Comparison of ENCODE assay signal across 1 cellular context in the genomic region with DNA sequence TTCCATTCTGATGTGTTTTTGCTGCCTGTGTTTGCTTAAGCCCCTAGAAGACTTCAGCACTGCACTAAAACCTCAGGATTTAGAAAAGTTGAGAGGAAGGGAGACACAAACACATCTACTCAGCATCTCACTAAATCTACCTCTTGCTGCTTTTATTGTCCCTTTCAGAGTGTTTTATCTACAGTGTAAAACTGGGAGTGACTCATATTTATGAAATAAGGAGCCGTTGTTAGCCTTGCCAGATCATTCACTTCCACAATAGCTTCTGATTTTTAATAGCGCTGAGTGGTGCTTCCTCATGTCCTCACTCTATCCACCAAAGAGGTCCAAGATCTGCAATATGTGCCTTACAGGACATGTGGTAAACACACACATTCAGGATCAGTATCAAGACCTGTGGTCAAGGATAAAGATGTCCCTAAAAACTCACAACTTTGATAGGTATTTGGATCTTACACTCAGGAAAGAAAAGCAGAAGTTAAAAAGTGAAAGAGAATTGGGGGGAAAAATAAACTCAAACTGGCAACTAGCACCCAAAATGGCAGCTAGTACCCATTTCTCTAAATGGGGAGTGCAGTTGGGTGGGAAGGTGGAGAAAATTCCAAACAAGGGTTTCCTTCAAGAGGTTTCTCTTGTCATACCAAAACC.
TF ChIP-seq lines count a peak whose summit lies in the region.

No MANE protein-coding gene starts in this region.

TF ChIP-seq in K562, 482 proteins besides CTCF, POLR2A, EP300 and RAD21 (continued from another document and continues in another):
- TF ChIP-seq, protein P1, sequence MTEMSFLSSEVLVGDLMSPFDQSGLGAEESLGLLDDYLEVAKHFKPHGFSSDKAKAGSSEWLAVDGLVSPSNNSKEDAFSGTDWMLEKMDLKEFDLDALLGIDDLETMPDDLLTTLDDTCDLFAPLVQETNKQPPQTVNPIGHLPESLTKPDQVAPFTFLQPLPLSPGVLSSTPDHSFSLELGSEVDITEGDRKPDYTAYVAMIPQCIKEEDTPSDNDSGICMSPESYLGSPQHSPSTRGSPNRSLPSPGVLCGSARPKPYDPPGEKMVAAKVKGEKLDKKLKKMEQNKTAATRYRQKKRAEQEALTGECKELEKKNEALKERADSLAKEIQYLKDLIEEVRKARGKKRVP (CRISPR knock-in tag; IDR thresholded peaks at IDR 0.05): 0 out of 2 replicates have a peak, but pooled peaks have one; percentile 17
- no peak for TF ChIP-seq RBBP5 (IDR thresholded peaks at IDR 0.05; ENCODE audit: borderline replicate concordance, insufficient read depth, low read length, poor library complexity, severe bottlenecking)
- TF ChIP-seq TEAD4 (IDR thresholded peaks at IDR 0.05; ENCODE audit: low read length): peak; percentile 19; the same call in 1 of the 2 replicates
- TF ChIP-seq TEAD4 (CRISPR knock-in tag; IDR thresholded peaks at IDR 0.05; ENCODE audit: borderline replicate concordance): no peak
- TF ChIP-seq EP400 (IDR thresholded peaks at IDR 0.05): no peak
- TF ChIP-seq JUND (IDR thresholded peaks at IDR 0.05; ENCODE audit: borderline replicate concordance, low read depth, low read length): peak; percentile 41; the same call in 1 of the 2 replicates
- peak; percentile 26; the same call in 2 of the 3 replicates for TF ChIP-seq JUND (tag; IDR thresholded peaks at IDR 0.05; ENCODE audit: borderline replicate concordance, low read depth, low read length)
- TF ChIP-seq SAFB (IDR thresholded peaks at IDR 0.05; ENCODE audit: borderline replicate concordance, low read depth, low read length): no peak
- TF ChIP-seq CBFA2T3 (IDR thresholded peaks at IDR 0.05): no peak
- TF ChIP-seq HSF4 (CRISPR knock-in tag; IDR thresholded peaks at IDR 0.05; ENCODE audit: borderline replicate concordance): no peak
- TF ChIP-seq ATF1 (CRISPR knock-in tag; IDR thresholded peaks at IDR 0.05): no peak
- no peak for TF ChIP-seq ATF1 (tag; IDR thresholded peaks at IDR 0.05)
- no peak for TF ChIP-seq DMBX1 (CRISPR knock-in tag; IDR thresholded peaks at IDR 0.05; ENCODE audit: borderline replicate concordance)
- TF ChIP-seq PHB2 (IDR thresholded peaks at IDR 0.05; ENCODE audit: low read depth): no peak
- 0 out of 2 replicates have a peak, but pooled peaks have one; percentile 23 for TF ChIP-seq ZNF395 (CRISPR knock-in tag; IDR thresholded peaks at IDR 0.05)
- no peak for TF ChIP-seq NRF1 (conservative IDR thresholded peaks at IDR 0.05 in 1 of 2, IDR thresholded peaks at IDR 0.05 in 1 of 2)
- TF ChIP-seq ZNF695 (CRISPR knock-in tag; IDR thresholded peaks at IDR 0.05): no peak
- no peak for TF ChIP-seq MYC (IDR thresholded peaks at IDR 0.05; ENCODE audit: low read depth, low read length)
- TF ChIP-seq MYC (CRISPR knock-in tag; IDR thresholded peaks at IDR 0.05; ENCODE audit: borderline replicate concordance, low read depth): no peak
- TF ChIP-seq ZNF644 (tag; IDR thresholded peaks at IDR 0.05; ENCODE audit: low read depth): peak; percentile 48; the same call in 1 of the 2 replicates
- TF ChIP-seq TEAD2 (tag; IDR thresholded peaks at IDR 0.05): no peak
- TF ChIP-seq, protein P2, sequence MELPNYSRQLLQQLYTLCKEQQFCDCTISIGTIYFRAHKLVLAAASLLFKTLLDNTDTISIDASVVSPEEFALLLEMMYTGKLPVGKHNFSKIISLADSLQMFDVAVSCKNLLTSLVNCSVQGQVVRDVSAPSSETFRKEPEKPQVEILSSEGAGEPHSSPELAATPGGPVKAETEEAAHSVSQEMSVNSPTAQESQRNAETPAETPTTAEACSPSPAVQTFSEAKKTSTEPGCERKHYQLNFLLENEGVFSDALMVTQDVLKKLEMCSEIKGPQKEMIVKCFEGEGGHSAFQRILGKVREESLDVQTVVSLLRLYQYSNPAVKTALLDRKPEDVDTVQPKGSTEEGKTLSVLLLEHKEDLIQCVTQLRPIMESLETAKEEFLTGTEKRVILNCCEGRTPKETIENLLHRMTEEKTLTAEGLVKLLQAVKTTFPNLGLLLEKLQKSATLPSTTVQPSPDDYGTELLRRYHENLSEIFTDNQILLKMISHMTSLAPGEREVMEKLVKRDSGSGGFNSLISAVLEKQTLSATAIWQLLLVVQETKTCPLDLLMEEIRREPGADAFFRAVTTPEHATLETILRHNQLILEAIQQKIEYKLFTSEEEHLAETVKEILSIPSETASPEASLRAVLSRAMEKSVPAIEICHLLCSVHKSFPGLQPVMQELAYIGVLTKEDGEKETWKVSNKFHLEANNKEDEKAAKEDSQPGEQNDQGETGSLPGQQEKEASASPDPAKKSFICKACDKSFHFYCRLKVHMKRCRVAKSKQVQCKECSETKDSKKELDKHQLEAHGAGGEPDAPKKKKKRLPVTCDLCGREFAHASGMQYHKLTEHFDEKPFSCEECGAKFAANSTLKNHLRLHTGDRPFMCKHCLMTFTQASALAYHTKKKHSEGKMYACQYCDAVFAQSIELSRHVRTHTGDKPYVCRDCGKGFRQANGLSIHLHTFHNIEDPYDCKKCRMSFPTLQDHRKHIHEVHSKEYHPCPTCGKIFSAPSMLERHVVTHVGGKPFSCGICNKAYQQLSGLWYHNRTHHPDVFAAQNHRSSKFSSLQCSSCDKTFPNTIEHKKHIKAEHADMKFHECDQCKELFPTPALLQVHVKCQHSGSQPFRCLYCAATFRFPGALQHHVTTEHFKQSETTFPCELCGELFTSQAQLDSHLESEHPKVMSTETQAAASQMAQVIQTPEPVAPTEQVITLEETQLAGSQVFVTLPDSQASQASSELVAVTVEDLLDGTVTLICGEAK (IDR thresholded peaks at IDR 0.05): no peak
- TF ChIP-seq, protein P2 (CRISPR knock-in tag; IDR thresholded peaks at IDR 0.05): no peak
- TF ChIP-seq PHTF2 (CRISPR knock-in tag; IDR thresholded peaks at IDR 0.05): no peak
- TF ChIP-seq HMG20A (CRISPR knock-in tag; conservative IDR thresholded peaks at IDR 0.05): no peak
- no peak for TF ChIP-seq ZC3H4 (CRISPR knock-in tag; IDR thresholded peaks at IDR 0.05; ENCODE audit: borderline replicate concordance)
- TF ChIP-seq XRCC3 (IDR thresholded peaks at IDR 0.05): no peak
- TF ChIP-seq ELF2 (CRISPR knock-in tag; IDR thresholded peaks at IDR 0.05): no peak
- no peak for TF ChIP-seq MCM2 (IDR thresholded peaks at IDR 0.05; ENCODE audit: low read depth)
- no peak for TF ChIP-seq ZBTB17 (CRISPR knock-in tag; IDR thresholded peaks at IDR 0.05)
- no peak for TF ChIP-seq GATAD2B (IDR thresholded peaks at IDR 0.05; ENCODE audit: borderline replicate concordance)
- TF ChIP-seq PHB (CRISPR knock-in tag; IDR thresholded peaks at IDR 0.05): no peak
- TF ChIP-seq ZNF311 (CRISPR knock-in tag; IDR thresholded peaks at IDR 0.05): peak; percentile 76; the same call in 1 of the 2 replicates
- TF ChIP-seq CTBP1 (IDR thresholded peaks at IDR 0.05; ENCODE audit: borderline replicate concordance): no peak
- no peak for TF ChIP-seq ZNF717 (CRISPR knock-in tag; IDR thresholded peaks at IDR 0.05)
- no peak for TF ChIP-seq PHF21A (IDR thresholded peaks at IDR 0.05; ENCODE audit: borderline replicate concordance, low read depth)
- TF ChIP-seq MTA2 (IDR thresholded peaks at IDR 0.05; ENCODE audit: low read depth): no peak
- TF ChIP-seq ZNF740 (CRISPR knock-in tag; IDR thresholded peaks at IDR 0.05): no peak
- no peak for TF ChIP-seq ZNF740 (tag; IDR thresholded peaks at IDR 0.05)
- no peak for TF ChIP-seq SMAD4 (CRISPR knock-in tag; conservative IDR thresholded peaks at IDR 0.05)
- no peak for TF ChIP-seq CREBBP (IDR thresholded peaks at IDR 0.05; ENCODE audit: low read depth, low read length)
- TF ChIP-seq SIRT6 (IDR thresholded peaks at IDR 0.05; ENCODE audit: low read depth, low read length): no peak
- TF ChIP-seq HMG20B (CRISPR knock-in tag; IDR thresholded peaks at IDR 0.05): no peak
- TF ChIP-seq ATF3 (IDR thresholded peaks at IDR 0.05): peak; percentile 44; the same call in 1 of the 2 replicates
- no peak for TF ChIP-seq ATF3 (CRISPR knock-in tag; conservative IDR thresholded peaks at IDR 0.05)
- no peak for TF ChIP-seq SMARCA4 (IDR thresholded peaks at IDR 0.05)
- TF ChIP-seq SIN3A (IDR thresholded peaks at IDR 0.05; ENCODE audit: borderline replicate concordance in 2 of 2, control insufficient read depth in 1 of 2, low read depth in 2 of 2, low read length in 2 of 2): no peak
- no peak for TF ChIP-seq ARHGAP35 (IDR thresholded peaks at IDR 0.05; ENCODE audit: partially characterized antibody)
- no peak for TF ChIP-seq ASH1L (IDR thresholded peaks at IDR 0.05; ENCODE audit: borderline replicate concordance, low read depth, partially characterized antibody)
- no peak for TF ChIP-seq GMEB1 (CRISPR knock-in tag; IDR thresholded peaks at IDR 0.05)
- no peak for TF ChIP-seq SNRNP70 (optimal IDR thresholded peaks at IDR 0.05; ENCODE audit: low read depth, low read length)
- TF ChIP-seq, protein P3, sequence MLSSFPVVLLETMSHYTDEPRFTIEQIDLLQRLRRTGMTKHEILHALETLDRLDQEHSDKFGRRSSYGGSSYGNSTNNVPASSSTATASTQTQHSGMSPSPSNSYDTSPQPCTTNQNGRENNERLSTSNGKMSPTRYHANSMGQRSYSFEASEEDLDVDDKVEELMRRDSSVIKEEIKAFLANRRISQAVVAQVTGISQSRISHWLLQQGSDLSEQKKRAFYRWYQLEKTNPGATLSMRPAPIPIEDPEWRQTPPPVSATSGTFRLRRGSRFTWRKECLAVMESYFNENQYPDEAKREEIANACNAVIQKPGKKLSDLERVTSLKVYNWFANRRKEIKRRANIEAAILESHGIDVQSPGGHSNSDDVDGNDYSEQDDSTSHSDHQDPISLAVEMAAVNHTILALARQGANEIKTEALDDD (IDR thresholded peaks at IDR 0.05): no peak
- TF ChIP-seq GTF2E2 (tag; IDR thresholded peaks at IDR 0.05): 0 out of 2 replicates have a peak, but pooled peaks have one; percentile 34
- TF ChIP-seq SRF (CRISPR knock-in tag; IDR thresholded peaks at IDR 0.05): no peak
- no peak for TF ChIP-seq JUNB (CRISPR knock-in tag; conservative IDR thresholded peaks at IDR 0.05)
- no peak for TF ChIP-seq BRD9 (IDR thresholded peaks at IDR 0.05; ENCODE audit: low read depth, partially characterized antibody)
- peak; percentile 38; the same call in 1 of the 2 replicates for TF ChIP-seq KAT8 (IDR thresholded peaks at IDR 0.05; ENCODE audit: low read depth)
